Comparison of ENCODE assay signal across 8 cellular contexts in the genomic region with DNA sequence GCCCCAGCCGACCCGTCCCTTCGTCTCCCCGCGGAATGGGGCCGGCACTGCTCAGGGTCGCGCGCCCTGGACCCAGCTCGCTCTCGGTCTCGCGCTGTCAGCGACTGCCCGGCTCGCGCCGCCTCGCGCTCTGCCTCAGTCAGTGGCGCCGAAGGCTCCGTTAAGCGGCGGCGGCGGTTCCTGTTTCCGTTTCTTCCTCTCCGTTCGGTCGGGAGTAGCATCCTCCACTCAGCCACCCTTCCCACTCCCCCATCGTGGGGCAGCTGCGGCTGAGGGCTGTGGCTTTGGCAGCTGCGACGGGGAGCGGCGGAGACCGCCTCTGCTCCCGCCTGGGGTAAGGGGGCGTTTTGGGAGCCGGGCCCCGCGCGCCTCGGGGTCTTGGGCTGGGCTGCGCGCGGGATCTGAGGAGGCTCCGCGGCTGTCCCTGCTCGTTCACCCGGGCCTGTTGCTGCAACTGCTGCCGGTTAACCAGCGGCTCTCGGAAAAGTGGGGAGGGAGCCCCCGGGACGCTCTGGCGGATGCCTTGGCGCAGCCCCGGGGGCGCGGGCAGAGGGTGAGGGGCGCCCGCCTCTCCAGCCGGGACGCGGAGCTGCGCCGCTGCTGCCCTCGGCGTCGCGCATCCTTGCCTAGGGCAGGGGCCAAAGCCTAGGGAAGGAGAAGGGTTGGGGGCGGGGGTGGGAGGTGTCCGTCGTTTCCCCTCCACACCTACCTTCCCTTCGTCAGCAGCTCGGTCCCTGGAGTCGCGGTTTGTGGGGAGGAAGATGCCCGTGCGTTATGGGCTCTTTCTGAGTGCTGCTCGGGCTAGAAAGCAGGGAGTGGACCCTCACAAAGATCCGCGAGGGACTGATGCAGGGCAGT. TPM values are rescaled to one million over a fixed set of nuclear protein-coding genes. Genes with fewer than 3 reads are reported as not detected.
DNase-seq lines count a peak whose midpoint lies in the region; ATAC-seq and TF ChIP-seq lines count a peak whose summit lies in the region.

No MANE protein-coding gene starts in this region.

- H3K27ac ChIP-seq in Panc1 (ENCODE audit: low read length), result peak overlapping the region; percentile 79
- H3K27ac ChIP-seq in ovary, result peak overlapping the region; percentile 79 to 85

- no peak for TF ChIP-seq EP300 in ovary (IDR thresholded peaks at IDR 0.05)

- H3K9me3 ChIP-seq in Caco-2, result no peaks in the 10 kb centered on the region
- no peaks in the 10 kb centered on the region for H3K9me3 ChIP-seq in Panc1 (ENCODE audit: control insufficient read depth, insufficient read depth, low read depth, low read length)
- no peaks in the 10 kb centered on the region for H3K9me3 ChIP-seq in ovary

- peak overlapping the region; percentile 72 for H3K4me3 ChIP-seq in Caco-2 (ENCODE audit: low read depth, low read length)
- peak overlapping the region; percentile 71 to 92 for H3K4me3 ChIP-seq in Panc1 (ENCODE audit: low read depth in 2 of 2, low read length in 2 of 2)
- peak overlapping the region; percentile 61 for H3K4me3 ChIP-seq in ovary

- H3K9me3 Mint-ChIP-seq in Caco-2 (ENCODE audit: unreplicated experiment), result no peaks in the 10 kb centered on the region
- H3K9me3 Mint-ChIP-seq in activated naive CD4-positive, alpha-beta T cell treated with anti-CD3 and anti-CD28 coated beads for 36 hours, result no peaks in the 10 kb centered on the region

- TF ChIP-seq CTCF in Caco-2 (IDR thresholded peaks at IDR 0.05; ENCODE audit: insufficient read depth in 1 of 2, low read depth in 1 of 2, low read length in 1 of 2, severe bottlenecking in 1 of 2, unreplicated experiment in 1 of 2) (no peak), Panc1 (IDR thresholded peaks at IDR 0.05) (no peak), ovary (IDR thresholded peaks at IDR 0.05) (no peak)

- DNase-seq in Caco-2 (peak; percentile 35 to 52), Panc1 (ENCODE audit: low read depth, low spot score) (no peak), Right ventricle myocardium inferior (ENCODE audit: missing footprints) (peak; percentile 88), ovary (peak in 2 of 5 donors; percentile 10 to 16), pons (ENCODE audit: low spot score) (no peak)
- DNase-seq in activated naive CD4-positive, alpha-beta T cell treated with anti-CD3 and anti-CD28 coated beads for 36 hours, result peak; percentile 73

- in situ Hi-C loops in Panc1 (cut with HindIII; ENCODE audit: low pct_unique_long_range_greater_than_20kb, low sequenced_read_pairs), result no loop called here

- H3K4me1 ChIP-seq in Caco-2 (peaks cover 11% of the 10 kb centered on the region), Panc1 (ENCODE audit: control insufficient read depth, insufficient read depth, low read length) (peaks cover 16% of the 10 kb centered on the region), ovary (ENCODE audit: insufficient read depth) (peaks cover 1% of the 10 kb centered on the region)

- H3K4me1 Mint-ChIP-seq in Caco-2 (ENCODE audit: low read depth, unreplicated experiment), result no peaks in the 10 kb centered on the region
- peaks cover 33% of the 10 kb centered on the region for H3K4me1 Mint-ChIP-seq in activated naive CD4-positive, alpha-beta T cell treated with anti-CD3 and anti-CD28 coated beads for 36 hours (ENCODE audit: low read depth)

- peak; percentile 42 for ATAC-seq in GM19397 (IDR thresholded peaks at IDR 0.05; ENCODE audit: unreplicated experiment)
- ATAC-seq in HG03520 (IDR thresholded peaks at IDR 0.05; ENCODE audit: unreplicated experiment), result peak; percentile 25
- ATAC-seq in Panc1, result peak; percentile 78
- peak; percentile 68 for ATAC-seq in Right ventricle myocardium inferior

- H3K27me3 ChIP-seq in Caco-2 (replicated peaks; ENCODE audit: control insufficient read depth, insufficient read depth, low read length), result no peaks in the 10 kb centered on the region
- no peaks in the 10 kb centered on the region for H3K27me3 ChIP-seq in Panc1 (ENCODE audit: control insufficient read depth, insufficient read depth, low read length)
- no peaks in the 10 kb centered on the region for H3K27me3 ChIP-seq in ovary

- intact Hi-C loops in Caco-2 (cut with micrococcal nuclease; ENCODE audit: unreplicated experiment) (loop anchor here (1.0 to 5.0 kb wide), 4 partner anchors 111 to 189 kb away; no protein-coding TSS in a partner anchor), Panc1 (cut with micrococcal nuclease; ENCODE audit: unreplicated experiment) (loop anchor here (5.0 to 10.0 kb wide), 2 partner anchors 189 to 248 kb away; no protein-coding TSS in a partner anchor), Right ventricle myocardium inferior (cut with DNase I) (loop anchor here (2.0 to 10.0 kb wide), 7 partner anchors 186 to 634 kb away; partner anchors contain the start of gene MAX), ovary (cut with DNase I) (loop anchor here (5.0 to 10.0 kb wide), 4 partner anchors 241 to 412 kb away; no protein-coding TSS in a partner anchor)
- intact Hi-C loops in activated naive CD4-positive, alpha-beta T cell treated with anti-CD3 and anti-CD28 coated beads for 36 hours (cut with micrococcal nuclease), result loop anchor here (1.0 to 2.0 kb wide), 8 partner anchors 110 to 982 kb away; partner anchors contain the start of genes FNTB and MAX

- CTCF ChIA-PET in Caco-2 (lab: Charles Lee) (interaction anchor here (1.0 to 5.4 kb wide), 7 partner anchors 78 to 412 kb away, joined by 3 to 101 read pairs (median 20); no protein-coding TSS in a partner anchor), Panc1 (lab: Charles Lee) (interaction anchor here (0.7 to 1.7 kb wide), 3 partner anchors 412 to 430 kb away, joined by 7 to 8 read pairs (median 7); no protein-coding TSS in a partner anchor)
- CTCF ChIA-PET in activated naive CD4-positive, alpha-beta T cell treated with anti-CD3 and anti-CD28 coated beads for 36 hours (lab: Charles Lee), result interaction anchor here (0.5 to 3.3 kb wide), 9 partner anchors 25 to 656 kb away, joined by 3 to 21 read pairs (median 6); no protein-coding TSS in a partner anchor

- no peak for TF ChIP-seq POLR2A in ovary (IDR thresholded peaks at IDR 0.05)

- H3K36me3 ChIP-seq in Caco-2 (ENCODE audit: control insufficient read depth, insufficient read depth, low read length) (no peaks in the 10 kb centered on the region), Panc1 (ENCODE audit: control insufficient read depth, insufficient read depth, low read length) (no peaks in the 10 kb centered on the region), ovary (no peaks in the 10 kb centered on the region)

- H3K27me3 Mint-ChIP-seq in Caco-2 (ENCODE audit: insufficient read depth, unreplicated experiment), result no peaks in the 10 kb centered on the region
- H3K27me3 Mint-ChIP-seq in activated naive CD4-positive, alpha-beta T cell treated with anti-CD3 and anti-CD28 coated beads for 36 hours (ENCODE audit: low read depth), result no peaks in the 10 kb centered on the region

- BruUV-seq in Caco-2 (replicated peaks; lab: Mats Ljungman, UMichigan) (no TSS peak), Panc1 (replicated peaks; lab: Mats Ljungman, UMichigan) (no TSS peak)

- no peak overlapping the region for H3K27ac Mint-ChIP-seq in Caco-2 (ENCODE audit: unreplicated experiment)
- H3K27ac Mint-ChIP-seq in activated naive CD4-positive, alpha-beta T cell treated with anti-CD3 and anti-CD28 coated beads for 36 hours, result peak overlapping the region; percentile 77

- POLR2A ChIA-PET in Caco-2 (lab: Charles Lee), result interaction anchor here (0.9 to 1.0 kb wide), 2 partner anchors 186 to 248 kb away, joined by 5 to 7 read pairs; no protein-coding TSS in a partner anchor
- POLR2A ChIA-PET in Panc1 (lab: Charles Lee), result interaction anchor here (0.6 kb wide), 1 partner anchor 26 kb away, joined by 5 read pairs; no protein-coding TSS in a partner anchor

- WGBS in ovary, 3 donors, result 1% methylated on average over 23 to 85 of the region's 85 CpGs

- peak overlapping the region; percentile 84 for H3K4me3 Mint-ChIP-seq in Caco-2 (ENCODE audit: unreplicated experiment)
- H3K4me3 Mint-ChIP-seq in activated naive CD4-positive, alpha-beta T cell treated with anti-CD3 and anti-CD28 coated beads for 36 hours, result peak overlapping the region; percentile 92

- peaks cover 18% of the 10 kb centered on the region for H3K36me3 Mint-ChIP-seq in Caco-2 (ENCODE audit: insufficient read depth, unreplicated experiment)
- H3K36me3 Mint-ChIP-seq in activated naive CD4-positive, alpha-beta T cell treated with anti-CD3 and anti-CD28 coated beads for 36 hours (ENCODE audit: low read depth), result no peaks in the 10 kb centered on the region

RNA-seq across cellular contexts. Expression of gene FUT8, which starts 0.6 kb away (rescaled TPM):
- total RNA-seq in Caco-2 (2022) (63.0 and 67.1 TPM in 2 replicates), Panc1 (2021; ENCODE audit: unreplicated experiment) (31.4 TPM), Right ventricle myocardium inferior (15.7 TPM), ovary (10 to 100 TPM; 20.4 to 51.1 (median 34.0) TPM)
- polyA plus RNA-seq in Panc1 (2012; ENCODE audit: insufficient read length), result 8.8 TPM
- 10 to 100 TPM; 34.6 to 38.7 TPM for total RNA-seq in activated naive CD4-positive, alpha-beta T cell treated with anti-CD3 and anti-CD28 coated beads for 36 hours
- 10 to 100 TPM; 18.1 to 18.6 TPM for polyA plus RNA-seq in ovary

Comparison
In these comparisons a context has a peak if more than half of its experiments do, and no peak if none do; other contexts are left out.
1. DNase-seq: peak in Caco-2 (2 of 2), activated naive CD4-positive, alpha-beta T cell treated with anti-CD3 and anti-CD28 coated beads for 36 hours (single experiment) and Right ventricle myocardium inferior (single experiment); none in Panc1 (single experiment) and pons (single experiment).
2. ATAC-seq: peak in every context shown above with its lines; median percentile 78 in Panc1; 68 in Right ventricle myocardium inferior; 42 in GM19397; 25 in HG03520.
3. Peak in every context shown above with its lines, with median percentiles within 50 percentile points of each other: H3K4me3 ChIP-seq.